2 cellular contexts compared by ENCODE assay signal in genomic region chr17:43570518-43570928, GRCh38.
TF ChIP-seq lines count a peak whose summit lies in the region.

No MANE protein-coding gene starts in this region.

TF ChIP-seq in IMR-90, 13 proteins besides CTCF, POLR2A, EP300 and RAD21:
- no peak for TF ChIP-seq NFE2L2 (IDR thresholded peaks at IDR 0.05; ENCODE audit: low read depth, low read length)
- no peak for TF ChIP-seq MAZ (IDR thresholded peaks at IDR 0.05; ENCODE audit: borderline replicate concordance, low read depth, low read length)
- TF ChIP-seq FOS (IDR thresholded peaks at IDR 0.05; ENCODE audit: low read depth, low read length): peak; percentile 58
- no peak for TF ChIP-seq MXI1 (IDR thresholded peaks at IDR 0.05; ENCODE audit: borderline replicate concordance, low read depth, low read length)
- TF ChIP-seq USF2 (IDR thresholded peaks at IDR 0.05; ENCODE audit: low read depth, low read length): no peak
- peak; percentile 96 for TF ChIP-seq RCOR1 (IDR thresholded peaks at IDR 0.05; ENCODE audit: insufficient replicate concordance, low read length)
- no peak; the same call in 1 of the 2 replicates for TF ChIP-seq CEBPB (IDR thresholded peaks at IDR 0.05; ENCODE audit: low read depth, low read length)

TF ChIP-seq in K562, 482 proteins besides CTCF, POLR2A, EP300 and RAD21:
- TF ChIP-seq TCF7L2 (IDR thresholded peaks at IDR 0.05; ENCODE audit: low read depth, low read length): no peak
- peak; percentile 68 for TF ChIP-seq ZNF24 (IDR thresholded peaks at IDR 0.05)
